In the genomic region with DNA sequence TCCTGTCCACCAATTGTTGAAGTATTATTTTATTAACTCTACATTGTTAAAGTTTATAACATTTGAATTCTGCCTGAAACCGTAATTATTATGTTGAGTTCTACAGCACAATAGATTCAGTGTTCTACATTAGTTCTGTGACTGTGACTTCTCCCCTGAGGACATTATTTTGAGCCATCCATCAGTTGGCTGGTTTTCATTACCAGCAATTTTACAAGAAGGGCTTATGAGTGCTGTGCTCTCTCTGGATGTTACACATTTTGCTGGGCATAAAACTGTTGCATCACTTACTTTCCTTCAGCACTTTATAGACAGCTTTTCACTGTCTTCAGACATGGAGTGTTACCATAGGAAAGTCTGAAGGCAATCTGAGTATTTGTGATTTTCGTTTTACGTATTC, we compare ENCODE assay signal across 12 cellular contexts.
DNase-seq lines count a peak whose midpoint lies in the region; ATAC-seq and TF ChIP-seq lines count a peak whose summit lies in the region.
"Had no signal": no experiment of that assay in that cellular context is flagged by ENCODE, and none has a peak within 500 bp of the region (broad histone marks: within the 10 kb centered on the region; RNA-seq: fewer than 3 reads in every experiment).

No MANE protein-coding gene starts in this region.

- ATAC-seq in upper lobe of left lung (ENCODE audit: low FRiP score in 2 of 2), result no peak
- ATAC-seq: A549; CD8-positive, alpha-beta T cell had no signal

- TF ChIP-seq EP300 in upper lobe of left lung (IDR thresholded peaks at IDR 0.05), result no peak

- H3K36me3 ChIP-seq in A673 (ENCODE audit: insufficient read depth, low read length, poor library complexity, severe bottlenecking) (no peaks in the 10 kb centered on the region), SK-N-MC (ENCODE audit: insufficient read depth, low read length) (no peaks in the 10 kb centered on the region), upper lobe of left lung (no peaks in the 10 kb centered on the region)

- intact Hi-C loops in A673 (cut with micrococcal nuclease; ENCODE audit: unreplicated experiment), result no loop called here

- no TSS peak for BruUV-seq in A673 (replicated peaks; lab: Mats Ljungman, UMichigan)

- TF ChIP-seq CTCF in A673 (conservative IDR thresholded peaks at IDR 0.05; ENCODE audit: low read depth, low read length), result no peak
- no peak for TF ChIP-seq CTCF in upper lobe of left lung (IDR thresholded peaks at IDR 0.05)

- H3K4me1 ChIP-seq in A673 (ENCODE audit: insufficient read depth, low read length, poor library complexity, severe bottlenecking) (no peaks in the 10 kb centered on the region), upper lobe of left lung (no peaks in the 10 kb centered on the region)
- H3K4me1 ChIP-seq: A549, Caco-2 had no signal

- no peak for TF ChIP-seq POLR2A in upper lobe of left lung (IDR thresholded peaks at IDR 0.05)

- H3K27ac ChIP-seq in A673 (ENCODE audit: low read depth, low read length, poor library complexity, severe bottlenecking), result no peak overlapping the region
- peak overlapping the region; percentile 2; the same call in 1 of the 2 replicates for H3K27ac ChIP-seq in SK-N-MC
- no peak overlapping the region for H3K27ac ChIP-seq in upper lobe of left lung
- H3K27ac ChIP-seq: A549 had no signal

- H3K27me3 ChIP-seq in A673 (replicated peaks; ENCODE audit: insufficient read depth, low read depth, low read length, poor library complexity) (no peaks in the 10 kb centered on the region), upper lobe of left lung (no peaks in the 10 kb centered on the region)

- H3K4me3 ChIP-seq in A673 (ENCODE audit: low read depth, low read length, poor library complexity, severe bottlenecking) (no peak overlapping the region), SK-N-MC (peak overlapping the region; percentile 20; the same call in 1 of the 2 replicates), upper lobe of left lung (no peak overlapping the region)
- H3K4me3 ChIP-seq: A549 had no signal

- DNase-seq in A673 (ENCODE audit: low spot score), result peak; percentile 2
- DNase-seq in COLO829 (ENCODE audit: low spot score), result peak; percentile 28
- DNase-seq in M059J (ENCODE audit: low read depth), result peak; percentile 7
- peak; percentile 37 for DNase-seq in SK-N-MC (ENCODE audit: low read depth, low spot score)
- no peak for DNase-seq in upper lobe of left lung
- DNase-seq in inferior parietal cortex (ENCODE audit: extremely low spot score), result no peak
- DNase-seq in germinal center (ENCODE audit: low spot score), result no peak
- no peak for DNase-seq in NCI-H510A treated with DMSO at 0.1 percent for 48 hours (lab: John Stamatoyannopoulos, UW)
- DNase-seq: Caco-2; CD8-positive, alpha-beta T cell; HCEC 1CT had no signal

- H3K9me3 ChIP-seq in A673 (ENCODE audit: low read depth, low read length, poor library complexity, severe bottlenecking), result no peaks in the 10 kb centered on the region
- no peaks in the 10 kb centered on the region for H3K9me3 ChIP-seq in SK-N-MC (ENCODE audit: low read depth, low read length)
- H3K9me3 ChIP-seq in upper lobe of left lung, result no peaks in the 10 kb centered on the region
- H3K9me3 ChIP-seq: A549 had no signal

- WGBS in upper lobe of left lung, 2 donors, result 83 to 86% methylated on average over 3 of the region's 3 CpGs

- CTCF ChIA-PET in A673 (lab: Charles Lee), result no interaction called here

- POLR2A ChIA-PET in A673 (lab: Charles Lee; ENCODE audit: low non-redundant PET), result no interaction called here

- H3K9ac ChIP-seq in SK-N-MC (ENCODE audit: insufficient read length), result no peak overlapping the region

Comparison
In these comparisons a context has a peak if more than half of its experiments do, and no peak if none do; other contexts are left out.
1. DNase-seq: peak in A673 (single experiment), COLO829 (single experiment), M059J (single experiment) and SK-N-MC (single experiment); none in upper lobe of left lung (0 of 2), inferior parietal cortex (single experiment), germinal center (single experiment) and NCI-H510A treated with DMSO at 0.1 percent for 48 hours (single experiment).